In genomic region chr15:71151061-71151460, GRCh38 we compare ENCODE assay signal across 16 cellular contexts. TPM values are rescaled to one million over a fixed set of nuclear protein-coding genes. Genes with fewer than 3 reads are reported as not detected.
A peak's percentile ranks its signal among the peaks of the same experiment; 100 is the strongest.
DNase-seq lines count a peak whose midpoint lies in the region; ATAC-seq and TF ChIP-seq lines count a peak whose summit lies in the region.
"Had no signal": no experiment of that assay in that cellular context is flagged by ENCODE, and none has a peak within 500 bp of the region (broad histone marks: within the 10 kb centered on the region; RNA-seq: fewer than 3 reads in every experiment).

No MANE protein-coding gene starts in this region.

- H3K36me3 ChIP-seq in kidney epithelial cell (ENCODE audit: control insufficient read depth, insufficient read depth, low read length) (no peaks in the 10 kb centered on the region), brain microvascular endothelial cell (replicated peaks) (peaks cover 14% of the 10 kb centered on the region)
- H3K36me3 ChIP-seq: Peyer's patch, suprapubic skin had no signal

- no peaks in the 10 kb centered on the region for H3K27me3 ChIP-seq in kidney epithelial cell (ENCODE audit: control insufficient read depth, insufficient read depth, low read length)
- H3K27me3 ChIP-seq in brain microvascular endothelial cell (replicated peaks): no peaks in the 10 kb centered on the region
- H3K27me3 ChIP-seq: Peyer's patch, suprapubic skin had no signal

- H3K27ac ChIP-seq in brain microvascular endothelial cell: no peak overlapping the region
- H3K27ac ChIP-seq: Peyer's patch, suprapubic skin had no signal

- no peak for ATAC-seq in GM21390 (IDR thresholded peaks at IDR 0.05; ENCODE audit: unreplicated experiment)
- ATAC-seq: activated T-cell treated with anti-CD3 and anti-CD28 coated beads, Interleukin-2, amount 50 U/mL, for 4 hours had no signal

- TF ChIP-seq CTCF in AG10803 (conservative IDR thresholded peaks at IDR 0.05; ENCODE audit: low read length) (no peak), kidney epithelial cell (IDR thresholded peaks at IDR 0.05; ENCODE audit: insufficient read depth, low read length, poor library complexity, severe bottlenecking) (no peak), brain microvascular endothelial cell (IDR thresholded peaks at IDR 0.05; ENCODE audit: low read depth, low read length, missing control alignments) (no peak)

- DNase-seq in AG10803 (ENCODE audit: low read depth) (peak; percentile 66), HK-2 (ENCODE audit: unreplicated experiment) (peak; percentile 40), astrocyte of the hippocampus (ENCODE audit: low read depth, low spot score) (peak; percentile 83), kidney epithelial cell (ENCODE audit: low read depth) (peak; percentile 94), NCI-H446 (lab: John Stamatoyannopoulos, UW) (no peak), NCI-H146 treated with DMSO at 0.1 percent for 48 hours (lab: John Stamatoyannopoulos, UW; ENCODE audit: unreplicated experiment) (no peak), brain microvascular endothelial cell (no peak)
- DNase-seq: activated CD4-positive, alpha-beta T cell treated with anti-CD3 and anti-CD28 coated beads for 48 hours; activated T-cell treated with anti-CD3 and anti-CD28 coated beads, Interleukin-2, amount 50 U/mL, for 4 hours; C1 segment of cervical spinal cord; NCI-H1436 treated with DMSO at 0.1 percent for 48 hours; NCI-H526 treated with DMSO at 0.1 percent for 48 hours; Peyer's patch had no signal

- in situ Hi-C loops in brain microvascular endothelial cell (cut with HindIII; ENCODE audit: low pct_ligation_motif_present, low sequenced_read_pairs): no loop called here

- H3K4me3 ChIP-seq in AG10803 (ENCODE audit: low read length): no peak overlapping the region
- H3K4me3 ChIP-seq in kidney epithelial cell (ENCODE audit: low read depth, low read length): no peak overlapping the region
- H3K4me3 ChIP-seq in brain microvascular endothelial cell (ENCODE audit: low read depth, low read length): no peak overlapping the region
- H3K4me3 ChIP-seq: Peyer's patch, suprapubic skin had no signal

RNA-seq across cellular contexts. Expression of gene THSD4, which starts 35.8 kb away (rescaled TPM):
- 17.7 and 19.6 TPM in 2 replicates for total RNA-seq in kidney epithelial cell
- total RNA-seq: T-helper 2 cell treated with Interferon-gamma antibody and Interleukin-4, amounts not matched to agents 100 ng/mL and 5 ng/mL, for 36 hours had no signal

Comparison
In these comparisons a context has a peak if more than half of its experiments do, and no peak if none do; other contexts are left out.
1. DNase-seq: peak in AG10803 (single experiment), HK-2 (single experiment), astrocyte of the hippocampus (single experiment) and kidney epithelial cell (single experiment); none in NCI-H446 (0 of 2), NCI-H146 treated with DMSO at 0.1 percent for 48 hours (single experiment) and brain microvascular endothelial cell (single experiment).